In the genomic region with DNA sequence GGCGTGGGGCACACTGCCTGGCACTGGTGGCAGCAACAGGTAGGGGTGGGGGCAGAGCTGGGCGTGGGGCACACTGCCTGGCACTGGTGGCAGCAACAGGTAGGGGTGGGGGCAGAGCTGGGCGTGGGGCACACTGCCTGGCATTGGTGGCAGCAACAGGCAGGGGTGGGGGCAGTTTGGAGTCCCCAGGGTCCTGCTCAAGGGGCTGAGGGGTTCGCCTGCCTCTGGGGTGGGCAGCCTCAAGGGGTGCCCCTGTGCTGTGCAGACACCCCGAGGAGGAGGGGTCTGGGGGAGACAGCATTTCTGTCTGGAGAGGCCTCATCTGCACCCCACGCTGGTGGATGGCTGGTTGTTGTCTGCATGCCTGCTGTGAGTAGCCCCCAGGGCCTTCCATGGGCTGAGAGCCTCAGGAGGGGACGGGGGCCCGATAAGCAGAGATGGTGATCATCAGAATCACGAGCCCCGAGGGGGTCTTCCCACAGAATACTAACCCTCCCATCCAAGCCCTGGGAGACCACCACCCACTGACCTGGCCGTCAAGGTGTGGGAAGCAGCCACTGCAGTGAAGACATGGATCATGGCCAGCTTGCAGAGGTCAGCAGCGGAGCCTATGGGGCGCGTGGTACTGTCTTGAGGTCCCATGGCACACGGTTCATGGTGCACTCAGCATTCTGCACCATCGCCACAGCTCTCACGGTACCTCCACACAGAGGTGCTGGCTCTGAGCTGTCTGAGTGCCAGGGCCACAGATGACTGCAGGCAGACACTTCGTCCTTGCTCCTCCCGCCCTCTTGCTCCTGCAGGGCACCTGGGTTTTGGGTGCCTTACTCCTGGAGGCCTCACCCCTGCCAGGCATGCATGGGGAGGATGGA, we compare ENCODE assay signal across 1 cellular context.
TF ChIP-seq lines count a peak whose summit lies in the region.

No MANE protein-coding gene starts in this region.

TF ChIP-seq in IMR-90, 13 proteins besides CTCF, POLR2A, EP300 and RAD21:
- no peak for TF ChIP-seq CHD1 (IDR thresholded peaks at IDR 0.05; ENCODE audit: low read depth, low read length)
- TF ChIP-seq, protein P1, sequence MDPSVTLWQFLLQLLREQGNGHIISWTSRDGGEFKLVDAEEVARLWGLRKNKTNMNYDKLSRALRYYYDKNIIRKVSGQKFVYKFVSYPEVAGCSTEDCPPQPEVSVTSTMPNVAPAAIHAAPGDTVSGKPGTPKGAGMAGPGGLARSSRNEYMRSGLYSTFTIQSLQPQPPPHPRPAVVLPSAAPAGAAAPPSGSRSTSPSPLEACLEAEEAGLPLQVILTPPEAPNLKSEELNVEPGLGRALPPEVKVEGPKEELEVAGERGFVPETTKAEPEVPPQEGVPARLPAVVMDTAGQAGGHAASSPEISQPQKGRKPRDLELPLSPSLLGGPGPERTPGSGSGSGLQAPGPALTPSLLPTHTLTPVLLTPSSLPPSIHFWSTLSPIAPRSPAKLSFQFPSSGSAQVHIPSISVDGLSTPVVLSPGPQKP (IDR thresholded peaks at IDR 0.05; ENCODE audit: borderline replicate concordance, low read depth, low read length): no peak
- TF ChIP-seq MAFK (IDR thresholded peaks at IDR 0.05; ENCODE audit: low read depth, low read length): no peak
- no peak for TF ChIP-seq MXI1 (IDR thresholded peaks at IDR 0.05; ENCODE audit: borderline replicate concordance, low read depth, low read length)
- TF ChIP-seq BHLHE40 (IDR thresholded peaks at IDR 0.05; ENCODE audit: low read depth, low read length): no peak
- no peak for TF ChIP-seq RCOR1 (IDR thresholded peaks at IDR 0.05; ENCODE audit: insufficient replicate concordance, low read length)
- TF ChIP-seq, protein P2, sequence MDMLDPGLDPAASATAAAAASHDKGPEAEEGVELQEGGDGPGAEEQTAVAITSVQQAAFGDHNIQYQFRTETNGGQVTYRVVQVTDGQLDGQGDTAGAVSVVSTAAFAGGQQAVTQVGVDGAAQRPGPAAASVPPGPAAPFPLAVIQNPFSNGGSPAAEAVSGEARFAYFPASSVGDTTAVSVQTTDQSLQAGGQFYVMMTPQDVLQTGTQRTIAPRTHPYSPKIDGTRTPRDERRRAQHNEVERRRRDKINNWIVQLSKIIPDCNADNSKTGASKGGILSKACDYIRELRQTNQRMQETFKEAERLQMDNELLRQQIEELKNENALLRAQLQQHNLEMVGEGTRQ (IDR thresholded peaks at IDR 0.05; ENCODE audit: low read depth, low read length): no peak
- TF ChIP-seq MAZ (IDR thresholded peaks at IDR 0.05; ENCODE audit: borderline replicate concordance, low read depth, low read length): no peak
- no peak for TF ChIP-seq SMC3 (IDR thresholded peaks at IDR 0.05; ENCODE audit: low read depth, low read length)
- no peak for TF ChIP-seq RFX5 (IDR thresholded peaks at IDR 0.05; ENCODE audit: low read depth, low read length)
- no peak for TF ChIP-seq FOS (IDR thresholded peaks at IDR 0.05; ENCODE audit: low read depth, low read length)
- no peak for TF ChIP-seq CEBPB (IDR thresholded peaks at IDR 0.05; ENCODE audit: low read depth, low read length)
- TF ChIP-seq NFE2L2 (IDR thresholded peaks at IDR 0.05; ENCODE audit: low read depth, low read length): no peak
